ENCODE assay signal across 15 cellular contexts in genomic region chr20:16472045-16472872, GRCh38.
DNase-seq lines count a peak whose midpoint lies in the region; ATAC-seq and TF ChIP-seq lines count a peak whose summit lies in the region.
"Had no signal": no experiment of that assay in that cellular context is flagged by ENCODE, and none has a peak within 500 bp of the region (broad histone marks: within the 10 kb centered on the region; RNA-seq: fewer than 3 reads in every experiment).

No MANE protein-coding gene starts in this region.

- H3K4me3 ChIP-seq in choroid plexus epithelial cell (ENCODE audit: low read depth, low read length) = no peak overlapping the region
- H3K4me3 ChIP-seq: heart left ventricle, SK-N-MC, skin epidermis, uterus had no signal

- ATAC-seq in omental fat pad (ENCODE audit: low FRiP score) = peak; percentile 40
- ATAC-seq in GM18873 (IDR thresholded peaks at IDR 0.05; ENCODE audit: low FRiP score, unreplicated experiment) = no peak
- no peak for ATAC-seq in HG02938 (IDR thresholded peaks at IDR 0.05; ENCODE audit: unreplicated experiment)
- ATAC-seq: activated naive CD8-positive, alpha-beta T cell treated with anti-CD3 and anti-CD28 coated beads, Interleukin-2, amount 50 U/mL, for 24 hours had no signal

- TF ChIP-seq CTCF in choroid plexus epithelial cell (conservative IDR thresholded peaks at IDR 0.05; ENCODE audit: low read depth, low read length) = no peak
- TF ChIP-seq CTCF in omental fat pad (IDR thresholded peaks at IDR 0.05) = no peak

- DNase-seq in EL = peak; percentile 6
- peak; percentile 4 for DNase-seq in OCI-M2 (lab: John Stamatoyannopoulos, UW; ENCODE audit: unreplicated experiment)
- peak; percentile 58 for DNase-seq in choroid plexus epithelial cell (ENCODE audit: low read depth)
- no peak for DNase-seq in omental fat pad (ENCODE audit: low spot score)
- no peak for DNase-seq in HT-29 (ENCODE audit: low spot score)
- DNase-seq in DMS 273 (lab: John Stamatoyannopoulos, UW; ENCODE audit: unreplicated experiment) = no peak
- DNase-seq: activated naive CD8-positive, alpha-beta T cell treated with anti-CD3 and anti-CD28 coated beads, Interleukin-2, amount 50 U/mL, for 24 hours; heart left ventricle; kidney; NCI-H1694 treated with DMSO at 0.1 percent for 48 hours; uterus had no signal

Comparison
In these comparisons a context has a peak if more than half of its experiments do, and no peak if none do; other contexts are left out.
1. DNase-seq: peak in EL (single experiment), OCI-M2 (single experiment) and choroid plexus epithelial cell (single experiment); none in omental fat pad (single experiment), HT-29 (single experiment) and DMS 273 (single experiment).